In the genomic region with DNA sequence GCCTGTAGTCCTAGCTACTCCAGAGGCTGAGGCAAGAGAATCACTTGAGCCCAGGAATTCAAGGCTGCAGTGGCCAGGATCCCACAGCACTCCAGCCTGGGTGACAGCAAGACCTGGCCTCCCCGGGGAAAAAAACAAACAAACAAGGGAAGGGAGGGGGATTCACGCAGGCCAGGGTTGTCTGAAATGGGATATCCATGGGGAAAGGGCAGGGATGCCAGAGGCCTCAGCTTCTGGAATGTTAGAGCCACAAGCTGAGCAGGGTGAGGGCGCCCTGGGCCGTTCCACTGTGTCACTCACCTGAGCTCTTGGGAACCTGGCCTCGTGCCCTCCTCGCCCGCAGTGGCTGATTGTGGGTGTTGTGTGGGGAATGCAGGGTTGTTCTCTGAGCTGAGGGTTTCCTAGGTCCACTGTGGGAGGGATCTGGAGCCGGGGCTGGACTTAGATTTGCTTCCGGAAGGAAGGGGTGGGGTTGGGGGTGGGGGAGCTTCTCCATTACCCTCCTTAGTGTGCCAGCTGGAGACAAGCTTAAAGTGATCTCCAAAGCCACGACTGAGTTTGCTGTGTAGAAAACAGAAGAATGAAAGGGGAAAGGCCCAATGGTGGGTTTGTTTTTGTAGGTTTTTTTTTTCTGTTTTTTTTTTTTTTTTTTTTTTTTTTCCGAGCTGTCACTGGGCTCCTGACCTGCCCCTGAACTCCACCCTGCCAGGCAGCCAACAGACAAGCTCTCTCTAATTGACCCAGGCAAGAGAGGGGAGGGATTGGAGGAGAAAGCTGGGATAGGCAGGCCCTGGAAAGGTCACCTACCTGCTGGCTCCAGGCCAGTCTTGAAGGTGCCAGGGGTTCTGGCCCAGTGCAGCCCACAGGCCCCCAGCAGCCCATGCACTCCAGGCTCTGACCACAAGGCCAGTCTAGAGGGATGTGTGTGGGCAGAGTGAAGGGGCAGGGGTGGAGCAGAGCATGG, we compare ENCODE assay signal across 10 cellular contexts. TPM values are rescaled to one million over a fixed set of nuclear protein-coding genes. Genes with fewer than 3 reads are reported as not detected.
DNase-seq lines count a peak whose midpoint lies in the region; ATAC-seq and TF ChIP-seq lines count a peak whose summit lies in the region.
"Had no signal": no experiment of that assay in that cellular context is flagged by ENCODE, and none has a peak within 500 bp of the region (broad histone marks: within the 10 kb centered on the region; RNA-seq: fewer than 3 reads in every experiment).

Gene SULT1A1, minus strand, starts transcription at position 414 of the 964 bp plus-strand sequence. CDS start 1,189 bp downstream, outside the sequence.

- H3K9me3 ChIP-seq in CD4-positive, alpha-beta memory T cell (ENCODE audit: control insufficient read depth in 1 of 2, low read length in 2 of 2): no peaks in the 10 kb centered on the region

- H3K27me3 ChIP-seq in CD4-positive, alpha-beta memory T cell (ENCODE audit: insufficient read depth, low read length): no peaks in the 10 kb centered on the region

- DNase-seq in CD4-positive, alpha-beta memory T cell: no peak
- DNase-seq in NCI-H82 treated with DMSO at 0.1 percent for 48 hours (lab: John Stamatoyannopoulos, UW; ENCODE audit: unreplicated experiment): peak; percentile 5
- DNase-seq in fibroblast of the aortic adventitia (ENCODE audit: low read depth): peak; percentile 35
- no peak for DNase-seq in omental fat pad (ENCODE audit: low spot score)
- DNase-seq in foreskin fibroblast: no peak
- DNase-seq in NCI-H146 (lab: John Stamatoyannopoulos, UW): no peak
- DNase-seq: glutamatergic neuron had no signal

- no peaks in the 10 kb centered on the region for H3K36me3 ChIP-seq in CD4-positive, alpha-beta memory T cell (ENCODE audit: insufficient read depth, low read length)

- ATAC-seq in omental fat pad (ENCODE audit: low FRiP score) (peak; percentile 55), HG03469 (IDR thresholded peaks at IDR 0.05; ENCODE audit: unreplicated experiment) (no peak), HG03571 (IDR thresholded peaks at IDR 0.05; ENCODE audit: unreplicated experiment) (no peak)

- H3K27ac ChIP-seq in CD4-positive, alpha-beta memory T cell (ENCODE audit: low read depth, low read length): no peak within 1 kb of the TSS
- H3K27ac ChIP-seq: HL-60 had no signal

- no peak within 1 kb of the TSS for H3K4me3 ChIP-seq in CD4-positive, alpha-beta memory T cell (ENCODE audit: low read length in 2 of 2)
- H3K4me3 ChIP-seq in fibroblast of the aortic adventitia (ENCODE audit: low read depth, low read length) (peak within 1 kb of the TSS; percentile 58), foreskin fibroblast (ENCODE audit: low read depth in 1 of 2, low read length in 2 of 2) (no peak within 1 kb of the TSS)

- peaks cover 2 to 11% (median 6%) of the 10 kb centered on the region in 4 donors for H3K4me1 Mint-ChIP-seq in CD4-positive, alpha-beta memory T cell

- POLR2A ChIA-PET in CD4-positive, alpha-beta memory T cell (lab: Charles Lee; ENCODE audit: partially characterized antibody): no interaction called here

- no peaks in the 10 kb centered on the region for H3K36me3 Mint-ChIP-seq in CD4-positive, alpha-beta memory T cell

- peak within 1 kb of the TSS in 5 of 7 donors; percentile 47 to 71 (median 57) for H3K27ac Mint-ChIP-seq in CD4-positive, alpha-beta memory T cell

- no peaks in the 10 kb centered on the region for H3K9me3 Mint-ChIP-seq in CD4-positive, alpha-beta memory T cell

- intact Hi-C loops in CD4-positive, alpha-beta memory T cell (cut with micrococcal nuclease): no loop called here

- H3K4me1 ChIP-seq in CD4-positive, alpha-beta memory T cell (ENCODE audit: insufficient read depth, low read length): no peaks in the 10 kb centered on the region

- no peaks in the 10 kb centered on the region for H3K27me3 Mint-ChIP-seq in CD4-positive, alpha-beta memory T cell

- CTCF ChIA-PET in CD4-positive, alpha-beta memory T cell (lab: Charles Lee; ENCODE audit: partially characterized antibody): no interaction called here

- TF ChIP-seq CTCF in fibroblast of the aortic adventitia (IDR thresholded peaks at IDR 0.05; ENCODE audit: insufficient read depth, low read length) (no peak), omental fat pad (IDR thresholded peaks at IDR 0.05) (no peak), foreskin fibroblast (IDR thresholded peaks at IDR 0.05; ENCODE audit: low read depth, low read length) (no peak)

- H3K4me3 Mint-ChIP-seq in CD4-positive, alpha-beta memory T cell: peak within 1 kb of the TSS in 1 of 8 donors; percentile 6

RNA-seq across cellular contexts. Expression of gene SULT1A1, which starts in this region (rescaled TPM):
- 10 to 100 TPM; 12.4 to 13.2 TPM for total RNA-seq in CD4-positive, alpha-beta memory T cell
- polyA plus RNA-seq in CD4-positive, alpha-beta memory T cell: 1 to 10 TPM; 4.7 to 6.3 TPM
- total RNA-seq in fibroblast of the aortic adventitia (ENCODE audit: low replicate concordance) (0.27 and 24.9 TPM in 2 replicates), omental fat pad (10 to 100 TPM; 44.1 to 80.8 (median 56.7) TPM)

Comparison
In these comparisons a context has a peak if more than half of its experiments do, and no peak if none do; other contexts are left out.
1. DNase-seq: peak in NCI-H82 treated with DMSO at 0.1 percent for 48 hours (single experiment) and fibroblast of the aortic adventitia (single experiment); none in CD4-positive, alpha-beta memory T cell (0 of 5), omental fat pad (single experiment), foreskin fibroblast (0 of 2) and NCI-H146 (single experiment).